Comparison of ENCODE assay signal across 13 cellular contexts in the genomic region with DNA sequence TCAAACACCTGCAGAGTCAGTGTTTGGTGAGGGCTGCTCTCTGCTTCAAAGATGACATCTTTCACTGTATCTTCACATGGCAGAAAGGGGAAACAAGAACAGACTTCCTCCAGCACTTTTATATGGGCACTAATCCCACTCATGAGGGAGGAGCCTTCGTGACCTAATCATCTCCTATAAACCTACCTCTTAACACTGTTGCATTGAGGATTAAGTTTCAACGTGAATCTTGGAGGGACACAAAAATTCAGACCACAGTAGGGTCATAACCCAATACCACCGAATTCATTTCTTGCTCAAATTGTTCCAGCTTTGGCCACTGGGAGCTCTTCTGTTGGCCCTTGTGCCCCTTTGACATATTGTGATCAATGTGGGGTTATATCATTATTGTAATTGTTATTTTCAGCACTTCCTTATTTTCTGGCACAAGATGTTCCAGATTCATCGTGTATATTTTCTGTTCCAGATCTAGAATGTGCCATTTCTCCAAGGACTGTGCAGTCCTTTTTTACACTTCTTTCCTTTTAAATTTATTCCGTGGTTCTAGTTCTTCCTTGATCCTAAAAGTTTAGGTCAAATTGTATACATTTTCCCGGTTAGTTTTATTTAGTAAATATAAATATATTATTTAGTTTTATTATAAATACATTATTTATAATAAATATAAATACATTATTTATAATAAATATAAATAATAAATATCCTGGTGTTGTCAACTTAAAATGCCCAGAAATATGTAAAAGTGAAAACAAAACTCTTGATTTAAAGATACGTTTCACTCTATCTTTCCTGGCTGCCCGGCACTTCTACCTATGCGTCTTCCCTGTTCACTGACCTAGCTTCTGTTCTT. TPM values are rescaled to one million over a fixed set of nuclear protein-coding genes. Genes with fewer than 3 reads are reported as not detected.
DNase-seq lines count a peak whose midpoint lies in the region; ATAC-seq and TF ChIP-seq lines count a peak whose summit lies in the region.
"Had no signal": no experiment of that assay in that cellular context is flagged by ENCODE, and none has a peak within 500 bp of the region (broad histone marks: within the 10 kb centered on the region; RNA-seq: fewer than 3 reads in every experiment).

No MANE protein-coding gene starts in this region.

- H3K27me3 Mint-ChIP-seq in brain (peaks cover 29% of the 10 kb centered on the region), nephron (ENCODE audit: low read depth) (peaks cover 76% of the 10 kb centered on the region)

- H3K9me3 Mint-ChIP-seq in brain: peaks cover 2 to 14% (median 5%) of the 10 kb centered on the region in 5 experiments
- no peaks in the 10 kb centered on the region for H3K9me3 Mint-ChIP-seq in nephron
- H3K9me3 Mint-ChIP-seq: activated naive CD8-positive, alpha-beta T cell treated with anti-CD3 and anti-CD28 coated beads, Interleukin-2, amount 10 ng/mL, durations not matched to agents 7 days and 5 days; CD4-positive, alpha-beta T cell had no signal

- H3K4me1 Mint-ChIP-seq in brain: peaks cover 35% of the 10 kb centered on the region
- peaks cover 21% of the 10 kb centered on the region for H3K4me1 Mint-ChIP-seq in nephron

- peak; percentile 6; the same call in 1 of the 2 replicates for TF ChIP-seq CTCF in GM12874 (IDR thresholded peaks at IDR 0.05; ENCODE audit: insufficient read depth, low read depth, low read length)
- no peak for TF ChIP-seq CTCF in brain (conservative IDR thresholded peaks at IDR 0.05)
- no peak for TF ChIP-seq CTCF in nephron (IDR thresholded peaks at IDR 0.05; ENCODE audit: unreplicated experiment in 3 of 3)

- H3K36me3 Mint-ChIP-seq in brain (no peaks in the 10 kb centered on the region), nephron (ENCODE audit: low read depth) (no peaks in the 10 kb centered on the region)
- H3K36me3 Mint-ChIP-seq: activated naive CD8-positive, alpha-beta T cell treated with anti-CD3 and anti-CD28 coated beads, Interleukin-2, amount 10 ng/mL, durations not matched to agents 7 days and 5 days had no signal

- H3K4me3 Mint-ChIP-seq in brain: peak overlapping the region; percentile 80 to 92 (median 90)
- peak overlapping the region in 2 of 3 experiments; percentile 76 to 80 for H3K4me3 Mint-ChIP-seq in nephron
- H3K4me3 Mint-ChIP-seq: CD4-positive, alpha-beta T cell had no signal

- DNase-seq in MV-4-11 (lab: John Stamatoyannopoulos, UW) (peak; percentile 55), Kasumi-1 (lab: John Stamatoyannopoulos, UW) (no peak), DMS79 (lab: John Stamatoyannopoulos, UW) (no peak)
- DNase-seq: activated CD4-positive, CD25-positive, alpha-beta regulatory T cell treated with anti-CD3 and anti-CD28 coated beads, Interleukin-2, amount 50 U/mL, for 72 hours; activated T-cell treated with anti-CD3 and anti-CD28 coated beads for 4 hours; CD4-positive, alpha-beta T cell; colonic mucosa had no signal

- no peak for ATAC-seq in HG02610 (IDR thresholded peaks at IDR 0.05; ENCODE audit: unreplicated experiment)
- ATAC-seq in HG03520 (IDR thresholded peaks at IDR 0.05; ENCODE audit: unreplicated experiment): no peak

- no peak overlapping the region for H3K27ac Mint-ChIP-seq in brain
- H3K27ac Mint-ChIP-seq in nephron: no peak overlapping the region
- H3K27ac Mint-ChIP-seq: activated naive CD8-positive, alpha-beta T cell treated with anti-CD3 and anti-CD28 coated beads, Interleukin-2, amount 10 ng/mL, durations not matched to agents 7 days and 5 days; CD4-positive, alpha-beta T cell had no signal

RNA-seq across cellular contexts. Expression of gene IGFL4, which starts 35.5 kb away (rescaled TPM):
- 0.27 TPM for polyA plus RNA-seq in brain (ENCODE audit: insufficient read depth, low read depth, low replicate concordance)

RNA-seq across cellular contexts. Expression of gene IGFL3, which starts 48.2 kb away (rescaled TPM):
- not detected for polyA plus RNA-seq in brain (ENCODE audit: insufficient read depth, low read depth, low replicate concordance)

RNA-seq across cellular contexts. Expression of gene PGLYRP1, which starts 53.4 kb away (rescaled TPM):
- not detected for polyA plus RNA-seq in brain (ENCODE audit: insufficient read depth, low read depth, low replicate concordance)
